Comparison of ENCODE assay signal across 1 cellular context in genomic region chr16:20910781-20911321, GRCh38.
TF ChIP-seq lines count a peak whose summit lies in the region.

No MANE protein-coding gene starts in this region.

TF ChIP-seq in K562, 482 proteins besides CTCF, POLR2A, EP300 and RAD21 (continued from another document and continues in another):
- TF ChIP-seq GABPA (tag; conservative IDR thresholded peaks at IDR 0.05; ENCODE audit: low read depth) (peak; percentile 70), EGR1 (conservative IDR thresholded peaks at IDR 0.05) (no peak), ZNF551 (CRISPR knock-in tag; IDR thresholded peaks at IDR 0.05) (no peak), ZNF584 (CRISPR knock-in tag; IDR thresholded peaks at IDR 0.05; ENCODE audit: low read depth) (peak; percentile 41), BRD4 (IDR thresholded peaks at IDR 0.05) (0 out of 2 replicates have a peak, but pooled peaks have one; percentile 30), ZSCAN32 (CRISPR knock-in tag; IDR thresholded peaks at IDR 0.05) (no peak), CREB3 (tag; conservative IDR thresholded peaks at IDR 0.05; ENCODE audit: low read depth) (no peak), ESRRB (CRISPR knock-in tag; IDR thresholded peaks at IDR 0.05; ENCODE audit: borderline replicate concordance) (no peak), BACH1 (tag; IDR thresholded peaks at IDR 0.05) (no peak; the same call in 1 of the 2 replicates), ZMIZ1 (IDR thresholded peaks at IDR 0.05; ENCODE audit: low read depth in 2 of 2, low read length in 2 of 2) (no peak), MAZ (CRISPR knock-in tag; conservative IDR thresholded peaks at IDR 0.05 in 1 of 2, IDR thresholded peaks at IDR 0.05 in 1 of 2) (no peak), SMARCB1 (IDR thresholded peaks at IDR 0.05; ENCODE audit: insufficient read length, low read depth) (no peak), FOXM1 (IDR thresholded peaks at IDR 0.05; ENCODE audit: low read depth) (0 out of 2 replicates have a peak, but pooled peaks have one; percentile 26), FOXM1 (CRISPR knock-in tag; IDR thresholded peaks at IDR 0.05; ENCODE audit: low read depth) (no peak), ELF2 (CRISPR knock-in tag; IDR thresholded peaks at IDR 0.05) (no peak), NFIC (IDR thresholded peaks at IDR 0.05) (no peak), JUND (IDR thresholded peaks at IDR 0.05; ENCODE audit: borderline replicate concordance, low read depth, low read length) (peak; percentile 78), JUND (tag; IDR thresholded peaks at IDR 0.05; ENCODE audit: borderline replicate concordance, low read depth, low read length) (peak; percentile 62; the same call in 1 of the 3 replicates), ZNF384 (IDR thresholded peaks at IDR 0.05; ENCODE audit: low read depth, low read length) (0 out of 2 replicates have a peak, but pooled peaks have one; percentile 22), ELK3 (CRISPR knock-in tag; IDR thresholded peaks at IDR 0.05) (no peak), KAT8 (IDR thresholded peaks at IDR 0.05; ENCODE audit: low read depth) (no peak), RBM34 (IDR thresholded peaks at IDR 0.05; ENCODE audit: borderline replicate concordance, insufficient read depth, low read length) (no peak), POLR2H (tag; IDR thresholded peaks at IDR 0.05; ENCODE audit: low read depth) (peak; percentile 72)
- TF ChIP-seq, protein P1, sequence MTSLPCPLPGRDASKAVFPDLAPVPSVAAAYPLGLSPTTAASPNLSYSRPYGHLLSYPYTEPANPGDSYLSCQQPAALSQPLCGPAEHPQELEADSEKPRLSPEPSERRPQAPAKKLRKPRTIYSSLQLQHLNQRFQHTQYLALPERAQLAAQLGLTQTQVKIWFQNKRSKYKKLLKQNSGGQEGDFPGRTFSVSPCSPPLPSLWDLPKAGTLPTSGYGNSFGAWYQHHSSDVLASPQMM (CRISPR knock-in tag; IDR thresholded peaks at IDR 0.05), result no peak
- TF ChIP-seq, protein P2, sequence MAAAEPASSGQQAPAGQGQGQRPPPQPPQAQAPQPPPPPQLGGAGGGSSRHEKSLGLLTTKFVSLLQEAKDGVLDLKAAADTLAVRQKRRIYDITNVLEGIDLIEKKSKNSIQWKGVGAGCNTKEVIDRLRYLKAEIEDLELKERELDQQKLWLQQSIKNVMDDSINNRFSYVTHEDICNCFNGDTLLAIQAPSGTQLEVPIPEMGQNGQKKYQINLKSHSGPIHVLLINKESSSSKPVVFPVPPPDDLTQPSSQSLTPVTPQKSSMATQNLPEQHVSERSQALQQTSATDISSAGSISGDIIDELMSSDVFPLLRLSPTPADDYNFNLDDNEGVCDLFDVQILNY (CRISPR knock-in tag; IDR thresholded peaks at IDR 0.05), result no peak
- TF ChIP-seq, protein P3, sequence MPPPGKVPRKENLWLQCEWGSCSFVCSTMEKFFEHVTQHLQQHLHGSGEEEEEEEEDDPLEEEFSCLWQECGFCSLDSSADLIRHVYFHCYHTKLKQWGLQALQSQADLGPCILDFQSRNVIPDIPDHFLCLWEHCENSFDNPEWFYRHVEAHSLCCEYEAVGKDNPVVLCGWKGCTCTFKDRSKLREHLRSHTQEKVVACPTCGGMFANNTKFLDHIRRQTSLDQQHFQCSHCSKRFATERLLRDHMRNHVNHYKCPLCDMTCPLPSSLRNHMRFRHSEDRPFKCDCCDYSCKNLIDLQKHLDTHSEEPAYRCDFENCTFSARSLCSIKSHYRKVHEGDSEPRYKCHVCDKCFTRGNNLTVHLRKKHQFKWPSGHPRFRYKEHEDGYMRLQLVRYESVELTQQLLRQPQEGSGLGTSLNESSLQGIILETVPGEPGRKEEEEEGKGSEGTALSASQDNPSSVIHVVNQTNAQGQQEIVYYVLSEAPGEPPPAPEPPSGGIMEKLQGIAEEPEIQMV (tag; conservative IDR thresholded peaks at IDR 0.05; ENCODE audit: low read depth), result no peak
- TF ChIP-seq, protein P4, sequence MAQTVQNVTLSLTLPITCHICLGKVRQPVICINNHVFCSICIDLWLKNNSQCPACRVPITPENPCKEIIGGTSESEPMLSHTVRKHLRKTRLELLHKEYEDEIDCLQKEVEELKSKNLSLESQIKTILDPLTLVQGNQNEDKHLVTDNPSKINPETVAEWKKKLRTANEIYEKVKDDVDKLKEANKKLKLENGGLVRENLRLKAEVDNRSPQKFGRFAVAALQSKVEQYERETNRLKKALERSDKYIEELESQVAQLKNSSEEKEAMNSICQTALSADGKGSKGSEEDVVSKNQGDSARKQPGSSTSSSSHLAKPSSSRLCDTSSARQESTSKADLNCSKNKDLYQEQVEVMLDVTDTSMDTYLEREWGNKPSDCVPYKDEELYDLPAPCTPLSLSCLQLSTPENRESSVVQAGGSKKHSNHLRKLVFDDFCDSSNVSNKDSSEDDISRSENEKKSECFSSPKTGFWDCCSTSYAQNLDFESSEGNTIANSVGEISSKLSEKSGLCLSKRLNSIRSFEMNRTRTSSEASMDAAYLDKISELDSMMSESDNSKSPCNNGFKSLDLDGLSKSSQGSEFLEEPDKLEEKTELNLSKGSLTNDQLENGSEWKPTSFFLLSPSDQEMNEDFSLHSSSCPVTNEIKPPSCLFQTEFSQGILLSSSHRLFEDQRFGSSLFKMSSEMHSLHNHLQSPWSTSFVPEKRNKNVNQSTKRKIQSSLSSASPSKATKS (CRISPR knock-in tag; IDR thresholded peaks at IDR 0.05), result no peak
- TF ChIP-seq, protein P5, sequence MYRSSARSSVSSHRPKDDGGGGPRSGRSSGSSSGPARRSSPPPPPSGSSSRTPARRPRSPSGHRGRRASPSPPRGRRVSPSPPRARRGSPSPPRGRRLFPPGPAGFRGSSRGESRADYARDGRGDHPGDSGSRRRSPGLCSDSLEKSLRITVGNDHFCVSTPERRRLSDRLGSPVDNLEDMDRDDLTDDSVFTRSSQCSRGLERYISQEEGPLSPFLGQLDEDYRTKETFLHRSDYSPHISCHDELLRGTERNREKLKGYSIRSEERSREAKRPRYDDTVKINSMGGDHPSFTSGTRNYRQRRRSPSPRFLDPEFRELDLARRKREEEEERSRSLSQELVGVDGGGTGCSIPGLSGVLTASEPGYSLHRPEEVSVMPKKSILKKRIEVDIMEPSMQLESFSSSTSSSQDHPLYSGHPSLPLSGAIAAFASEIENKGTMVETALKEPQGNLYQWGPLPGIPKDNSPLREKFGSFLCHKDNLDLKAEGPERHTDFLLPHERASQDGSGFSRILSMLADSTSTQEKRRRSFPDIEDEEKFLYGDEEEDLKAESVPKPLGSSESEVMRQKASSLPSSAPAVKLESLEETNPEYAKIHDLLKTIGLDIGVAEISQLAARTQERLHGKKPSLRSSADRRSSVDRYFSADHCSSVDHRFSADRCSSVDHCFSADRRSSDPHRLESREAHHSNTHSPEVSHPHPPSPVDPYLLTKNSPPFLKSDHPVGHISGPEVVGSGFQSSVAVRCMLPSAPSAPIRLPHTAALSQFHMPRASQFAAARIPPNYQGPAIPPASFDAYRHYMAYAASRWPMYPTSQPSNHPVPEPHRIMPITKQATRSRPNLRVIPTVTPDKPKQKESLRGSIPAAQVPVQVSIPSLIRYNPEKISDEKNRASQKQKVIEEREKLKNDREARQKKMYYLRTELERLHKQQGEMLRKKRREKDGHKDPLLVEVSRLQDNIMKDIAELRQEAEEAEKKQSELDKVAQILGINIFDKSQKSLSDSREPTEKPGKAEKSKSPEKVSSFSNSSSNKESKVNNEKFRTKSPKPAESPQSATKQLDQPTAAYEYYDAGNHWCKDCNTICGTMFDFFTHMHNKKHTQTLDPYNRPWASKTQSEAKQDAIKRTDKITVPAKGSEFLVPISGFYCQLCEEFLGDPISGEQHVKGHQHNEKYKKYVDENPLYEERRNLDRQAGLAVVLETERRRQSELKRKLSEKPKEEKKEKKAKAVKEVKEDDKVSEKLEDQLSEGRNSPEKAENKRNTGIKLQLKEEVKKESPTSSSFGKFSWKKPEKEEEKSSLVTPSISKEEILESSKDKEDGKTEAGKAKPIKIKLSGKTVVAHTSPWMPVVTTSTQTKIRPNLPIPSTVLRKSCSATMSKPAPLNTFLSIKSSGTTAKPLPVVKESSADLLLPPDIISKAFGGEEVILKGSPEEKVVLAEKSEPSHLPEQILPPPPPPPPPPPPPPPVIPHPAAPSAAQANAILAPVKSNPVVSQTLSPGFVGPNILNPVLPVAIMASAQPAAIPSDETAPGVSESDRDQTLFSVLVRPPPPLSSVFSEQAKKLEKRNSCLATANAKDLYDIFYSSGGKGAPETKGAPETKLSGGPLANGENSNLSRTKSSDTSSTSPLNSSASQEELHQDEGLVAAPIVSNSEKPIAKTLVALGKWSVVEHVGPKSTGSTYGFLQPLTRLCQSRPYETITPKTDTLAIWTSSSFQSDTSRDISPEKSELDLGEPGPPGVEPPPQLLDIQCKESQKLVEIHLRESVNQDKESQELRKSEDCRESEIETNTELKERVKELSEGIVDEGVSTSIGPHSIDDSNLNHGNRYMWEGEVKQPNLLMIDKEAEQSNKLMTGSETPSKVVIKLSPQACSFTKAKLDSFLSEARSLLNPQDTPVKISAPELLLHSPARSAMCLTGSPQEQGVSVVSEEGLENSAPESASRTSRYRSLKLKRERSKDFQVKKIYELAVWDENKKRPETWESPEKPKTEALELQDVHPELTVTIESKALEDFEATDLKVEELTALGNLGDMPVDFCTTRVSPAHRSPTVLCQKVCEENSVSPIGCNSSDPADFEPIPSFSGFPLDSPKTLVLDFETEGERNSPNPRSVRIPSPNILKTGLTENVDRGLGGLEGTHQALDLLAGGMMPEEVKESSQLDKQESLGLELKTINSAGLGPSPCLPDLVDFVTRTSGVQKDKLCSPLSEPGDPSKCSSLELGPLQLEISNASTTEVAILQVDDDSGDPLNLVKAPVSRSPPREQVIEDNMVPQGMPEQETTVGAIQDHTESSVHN (IDR thresholded peaks at IDR 0.05; ENCODE audit: borderline replicate concordance in 1 of 2, low read depth in 1 of 2), result peak in 1 of 2 experiments; percentile 60; a peak in 1 of 4 replicates
- TF ChIP-seq, protein P6, sequence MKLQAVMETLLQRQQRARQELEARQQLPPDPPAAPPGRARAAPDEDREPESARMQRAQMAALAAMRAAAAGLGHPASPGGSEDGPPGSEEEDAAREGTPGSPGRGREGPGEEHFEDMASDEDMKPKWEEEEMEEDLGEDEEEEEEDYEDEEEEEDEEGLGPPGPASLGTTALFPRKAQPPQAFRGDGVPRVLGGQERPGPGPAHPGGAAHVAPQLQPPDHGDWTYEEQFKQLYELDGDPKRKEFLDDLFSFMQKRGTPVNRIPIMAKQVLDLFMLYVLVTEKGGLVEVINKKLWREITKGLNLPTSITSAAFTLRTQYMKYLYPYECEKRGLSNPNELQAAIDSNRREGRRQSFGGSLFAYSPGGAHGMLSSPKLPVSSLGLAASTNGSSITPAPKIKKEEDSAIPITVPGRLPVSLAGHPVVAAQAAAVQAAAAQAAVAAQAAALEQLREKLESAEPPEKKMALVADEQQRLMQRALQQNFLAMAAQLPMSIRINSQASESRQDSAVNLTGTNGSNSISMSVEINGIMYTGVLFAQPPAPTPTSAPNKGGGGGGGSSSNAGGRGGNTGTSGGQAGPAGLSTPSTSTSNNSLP (IDR thresholded peaks at IDR 0.05; ENCODE audit: borderline replicate concordance, low read depth, low read length), result peak; percentile 19; the same call in 1 of the 2 replicates
- TF ChIP-seq, protein P7, sequence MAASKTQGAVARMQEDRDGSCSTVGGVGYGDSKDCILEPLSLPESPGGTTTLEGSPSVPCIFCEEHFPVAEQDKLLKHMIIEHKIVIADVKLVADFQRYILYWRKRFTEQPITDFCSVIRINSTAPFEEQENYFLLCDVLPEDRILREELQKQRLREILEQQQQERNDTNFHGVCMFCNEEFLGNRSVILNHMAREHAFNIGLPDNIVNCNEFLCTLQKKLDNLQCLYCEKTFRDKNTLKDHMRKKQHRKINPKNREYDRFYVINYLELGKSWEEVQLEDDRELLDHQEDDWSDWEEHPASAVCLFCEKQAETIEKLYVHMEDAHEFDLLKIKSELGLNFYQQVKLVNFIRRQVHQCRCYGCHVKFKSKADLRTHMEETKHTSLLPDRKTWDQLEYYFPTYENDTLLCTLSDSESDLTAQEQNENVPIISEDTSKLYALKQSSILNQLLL (CRISPR knock-in tag; IDR thresholded peaks at IDR 0.05; ENCODE audit: borderline replicate concordance), result no peak
- TF ChIP-seq, protein P8, sequence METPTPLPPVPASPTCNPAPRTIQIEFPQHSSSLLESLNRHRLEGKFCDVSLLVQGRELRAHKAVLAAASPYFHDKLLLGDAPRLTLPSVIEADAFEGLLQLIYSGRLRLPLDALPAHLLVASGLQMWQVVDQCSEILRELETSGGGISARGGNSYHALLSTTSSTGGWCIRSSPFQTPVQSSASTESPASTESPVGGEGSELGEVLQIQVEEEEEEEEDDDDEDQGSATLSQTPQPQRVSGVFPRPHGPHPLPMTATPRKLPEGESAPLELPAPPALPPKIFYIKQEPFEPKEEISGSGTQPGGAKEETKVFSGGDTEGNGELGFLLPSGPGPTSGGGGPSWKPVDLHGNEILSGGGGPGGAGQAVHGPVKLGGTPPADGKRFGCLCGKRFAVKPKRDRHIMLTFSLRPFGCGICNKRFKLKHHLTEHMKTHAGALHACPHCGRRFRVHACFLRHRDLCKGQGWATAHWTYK (CRISPR knock-in tag; IDR thresholded peaks at IDR 0.05), result no peak
